ENCODE assay signal across 9 cellular contexts in the genomic region with DNA sequence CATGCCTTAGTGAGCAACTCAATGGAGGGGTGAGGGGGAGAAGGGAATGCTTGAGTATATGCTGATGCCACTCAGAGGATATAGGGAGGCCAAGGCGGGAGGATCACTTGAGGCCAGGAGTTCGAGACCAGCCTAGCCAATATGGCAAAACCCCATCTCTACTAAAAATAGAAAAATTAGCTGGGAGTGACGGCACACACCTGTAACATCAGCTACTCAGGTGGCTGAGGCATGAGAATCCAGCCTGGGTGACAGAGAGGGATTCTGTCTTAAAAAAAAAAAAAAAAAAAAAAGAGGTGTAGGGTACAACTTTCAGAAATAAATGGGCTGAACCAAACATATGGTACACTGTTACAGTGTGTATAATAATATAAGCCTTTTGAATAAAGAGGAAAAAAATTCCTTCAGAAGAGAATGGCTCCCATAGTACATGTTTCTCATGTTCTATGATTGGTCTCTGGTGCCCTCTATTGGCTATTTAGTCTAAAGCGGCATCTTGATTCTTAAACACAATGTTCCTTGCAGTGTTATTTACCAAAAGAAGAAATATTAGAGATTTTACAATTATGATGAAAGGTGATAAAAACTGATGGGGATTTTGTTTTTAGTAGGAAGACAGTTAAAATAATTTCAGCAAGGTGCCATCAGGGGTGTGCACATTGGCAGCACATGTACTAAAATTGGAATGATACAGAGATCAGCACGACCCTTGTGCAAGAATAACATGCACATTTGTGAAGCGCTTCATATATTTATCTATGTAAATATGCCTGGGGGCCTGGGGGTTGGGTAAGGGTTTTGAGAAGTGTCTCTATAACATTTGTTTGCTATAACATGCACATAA.
DNase-seq lines count a peak whose midpoint lies in the region; ATAC-seq and TF ChIP-seq lines count a peak whose summit lies in the region.
"Had no signal": no experiment of that assay in that cellular context is flagged by ENCODE, and none has a peak within 500 bp of the region (broad histone marks: within the 10 kb centered on the region; RNA-seq: fewer than 3 reads in every experiment).

No MANE protein-coding gene starts in this region.

- H3K27ac ChIP-seq in CD4-positive, CD25-positive, alpha-beta regulatory T cell (ENCODE audit: insufficient read depth, low read length, poor library complexity, severe bottlenecking): no peak overlapping the region

- no peaks in the 10 kb centered on the region for H3K27me3 Mint-ChIP-seq in CD4-positive, CD25-positive, alpha-beta regulatory T cell
- H3K27me3 Mint-ChIP-seq in neural crest cell (ENCODE audit: low read depth): no peaks in the 10 kb centered on the region
- H3K27me3 Mint-ChIP-seq: IgD-negative memory B cell had no signal

- H3K4me3 ChIP-seq in CD4-positive, CD25-positive, alpha-beta regulatory T cell (ENCODE audit: low read depth, low read length): no peak overlapping the region

- TF ChIP-seq CTCF in neural crest cell (conservative IDR thresholded peaks at IDR 0.05): peak; percentile 80

- H3K4me3 Mint-ChIP-seq in CD4-positive, CD25-positive, alpha-beta regulatory T cell: no peak overlapping the region
- H3K4me3 Mint-ChIP-seq in neural crest cell: no peak overlapping the region
- H3K4me3 Mint-ChIP-seq: IgD-negative memory B cell had no signal

- H3K9me3 Mint-ChIP-seq in CD4-positive, CD25-positive, alpha-beta regulatory T cell: no peaks in the 10 kb centered on the region
- no peaks in the 10 kb centered on the region for H3K9me3 Mint-ChIP-seq in neural crest cell
- H3K9me3 Mint-ChIP-seq: IgD-negative memory B cell had no signal

- H3K27ac Mint-ChIP-seq in CD4-positive, CD25-positive, alpha-beta regulatory T cell: no peak overlapping the region
- H3K27ac Mint-ChIP-seq in neural crest cell (ENCODE audit: unreplicated experiment): no peak overlapping the region

- H3K4me1 Mint-ChIP-seq in CD4-positive, CD25-positive, alpha-beta regulatory T cell: peaks cover 0 to 10% (median 1%) of the 10 kb centered on the region in 4 donors
- no peaks in the 10 kb centered on the region for H3K4me1 Mint-ChIP-seq in neural crest cell
- H3K4me1 Mint-ChIP-seq: IgD-negative memory B cell had no signal

- H3K36me3 ChIP-seq in CD4-positive, CD25-positive, alpha-beta regulatory T cell (ENCODE audit: control insufficient read depth, insufficient read depth, low read length): peaks cover under 1% of the 10 kb centered on the region

- H3K4me1 ChIP-seq in CD4-positive, CD25-positive, alpha-beta regulatory T cell (ENCODE audit: control insufficient read depth, insufficient read depth, low read length, poor library complexity, severe bottlenecking): no peaks in the 10 kb centered on the region

- no peaks in the 10 kb centered on the region for H3K27me3 ChIP-seq in CD4-positive, CD25-positive, alpha-beta regulatory T cell (ENCODE audit: control insufficient read depth, insufficient read depth, low read length)

- H3K36me3 Mint-ChIP-seq in CD4-positive, CD25-positive, alpha-beta regulatory T cell: peaks cover 5% of the 10 kb centered on the region
- H3K36me3 Mint-ChIP-seq in neural crest cell (ENCODE audit: low read depth): no peaks in the 10 kb centered on the region
- H3K36me3 Mint-ChIP-seq: IgD-negative memory B cell had no signal

- peak in 2 of 3 donors; percentile 54 to 72 for DNase-seq in CD4-positive, CD25-positive, alpha-beta regulatory T cell
- peak; percentile 50 for DNase-seq in NCI-H1105 (lab: John Stamatoyannopoulos, UW)
- DNase-seq in SKM-1 (lab: John Stamatoyannopoulos, UW; ENCODE audit: unreplicated experiment): peak; percentile 8
- DNase-seq in fibroblast of gingiva (ENCODE audit: low read depth): peak; percentile 64
- DNase-seq in neural crest cell (ENCODE audit: low read depth, low spot score): no peak
- no peak for DNase-seq in NK-92 (lab: John Stamatoyannopoulos, UW; ENCODE audit: unreplicated experiment)

- H3K9me3 ChIP-seq in CD4-positive, CD25-positive, alpha-beta regulatory T cell (ENCODE audit: control insufficient read depth in 2 of 2, low read length in 2 of 2): no peaks in the 10 kb centered on the region

- ATAC-seq in CD4-positive, CD25-positive, alpha-beta regulatory T cell (ENCODE audit: low read depth in 2 of 2): peak in 1 of 2 donors; percentile 53
- ATAC-seq in GM19351 (IDR thresholded peaks at IDR 0.05; ENCODE audit: unreplicated experiment): peak; percentile 79
- ATAC-seq in HG03025 (IDR thresholded peaks at IDR 0.05; ENCODE audit: low FRiP score, unreplicated experiment): no peak

Comparison
In these comparisons a context has a peak if more than half of its experiments do, and no peak if none do; other contexts are left out.
1. DNase-seq: peak in CD4-positive, CD25-positive, alpha-beta regulatory T cell (2 of 3), NCI-H1105 (single experiment), SKM-1 (single experiment) and fibroblast of gingiva (single experiment); none in neural crest cell (single experiment) and NK-92 (single experiment).